ENCODE assay signal across 15 cellular contexts in the genomic region with DNA sequence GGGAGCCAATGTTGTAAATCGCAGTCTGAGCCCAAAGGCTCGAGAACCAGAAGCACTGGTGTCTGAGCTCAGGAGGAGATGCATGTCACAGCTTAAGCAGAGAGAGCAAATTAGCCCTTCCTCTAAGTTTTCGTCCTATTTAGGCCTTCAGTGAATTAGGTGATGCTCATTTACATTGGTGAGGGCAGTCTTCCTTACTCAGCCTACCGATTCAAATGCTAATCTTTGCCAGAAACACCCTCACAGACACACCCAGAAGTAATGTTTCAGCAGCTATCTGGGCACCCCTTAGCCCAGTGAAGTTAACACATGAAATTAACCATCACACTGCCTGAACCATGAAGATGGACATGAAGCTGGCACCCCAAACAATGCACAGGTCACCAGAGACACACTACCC.
A peak's percentile ranks its signal among the peaks of the same experiment; 100 is the strongest.
DNase-seq lines count a peak whose midpoint lies in the region; ATAC-seq and TF ChIP-seq lines count a peak whose summit lies in the region.
"Had no signal": no experiment of that assay in that cellular context is flagged by ENCODE, and none has a peak within 500 bp of the region (broad histone marks: within the 10 kb centered on the region; RNA-seq: fewer than 3 reads in every experiment).

No MANE protein-coding gene starts in this region.

- H3K27me3 ChIP-seq in SJCRH30 (no peaks in the 10 kb centered on the region), PC-9 (ENCODE audit: insufficient read depth, low read depth) (no peaks in the 10 kb centered on the region)
- H3K27me3 ChIP-seq: right atrium auricular region had no signal

- no peaks in the 10 kb centered on the region for H3K4me1 Mint-ChIP-seq in T-helper 17 cell

- no peaks in the 10 kb centered on the region for H4K20me1 ChIP-seq in PC-9 (ENCODE audit: insufficient read depth)

- no TSS peak for BruUV-seq in PC-9 (replicated peaks; lab: Mats Ljungman, UMichigan)

- no peaks in the 10 kb centered on the region for H3F3A ChIP-seq in PC-9 (ENCODE audit: insufficient read depth, low read depth)

- peaks cover 14% of the 10 kb centered on the region for H3K27me3 Mint-ChIP-seq in T-helper 17 cell

- H3K9me3 ChIP-seq in SJCRH30 (replicated peaks) (no peaks in the 10 kb centered on the region), PC-9 (ENCODE audit: insufficient read depth, low read depth) (no peaks in the 10 kb centered on the region), T-helper 17 cell (ENCODE audit: control insufficient read depth, low read length, poor library complexity, severe bottlenecking) (no peaks in the 10 kb centered on the region)
- H3K9me3 ChIP-seq: right atrium auricular region had no signal

- no peak overlapping the region for H2AFZ ChIP-seq in PC-9

- no peak overlapping the region for H3K27ac Mint-ChIP-seq in T-helper 17 cell

- no peak for TF ChIP-seq CTCF in PC-9 (conservative IDR thresholded peaks at IDR 0.05)

- H3K79me2 ChIP-seq in PC-9 (ENCODE audit: low read depth), result no peaks in the 10 kb centered on the region

- POLR2A ChIA-PET in PC-9 (lab: Charles Lee; ENCODE audit: unreplicated experiment), result no interaction called here

- no peak overlapping the region for H3K4me3 Mint-ChIP-seq in T-helper 17 cell

- H3K36me3 ChIP-seq in SJCRH30, result no peaks in the 10 kb centered on the region
- H3K36me3 ChIP-seq in PC-9 (ENCODE audit: low read depth), result no peaks in the 10 kb centered on the region
- H3K36me3 ChIP-seq: right atrium auricular region had no signal

- intact Hi-C loops in PC-9 (cut with micrococcal nuclease; ENCODE audit: unreplicated experiment), result no loop called here

- CTCF ChIA-PET in PC-9 (lab: Charles Lee), result no interaction called here

- ATAC-seq in GM18505 (IDR thresholded peaks at IDR 0.05; ENCODE audit: unreplicated experiment) (peak; percentile 7), GM21381 (IDR thresholded peaks at IDR 0.05; ENCODE audit: unreplicated experiment) (peak; percentile 5), HG03045 (IDR thresholded peaks at IDR 0.05; ENCODE audit: unreplicated experiment) (peak; percentile 14), T-helper 17 cell (no peak)

- no peak overlapping the region for H3K4me3 ChIP-seq in SJCRH30
- no peak overlapping the region for H3K4me3 ChIP-seq in PC-9
- H3K4me3 ChIP-seq: right atrium auricular region had no signal

- peak overlapping the region; percentile 10; the same call in 1 of the 2 replicates for H3K27ac ChIP-seq in SJCRH30
- H3K27ac ChIP-seq in PC-9, result no peak overlapping the region
- H3K27ac ChIP-seq: HL-60, right atrium auricular region had no signal

- peaks cover 5% of the 10 kb centered on the region for H3K4me1 ChIP-seq in SJCRH30
- H3K4me1 ChIP-seq in PC-9 (replicated peaks; ENCODE audit: insufficient read depth), result no peaks in the 10 kb centered on the region
- H3K4me1 ChIP-seq: right atrium auricular region had no signal

- no peaks in the 10 kb centered on the region for H3K9me2 ChIP-seq in PC-9 (ENCODE audit: insufficient read depth)

- no peaks in the 10 kb centered on the region for H3K36me3 Mint-ChIP-seq in T-helper 17 cell (ENCODE audit: low read depth)

- no peak for TF ChIP-seq POLR2A in GM18505 (IDR thresholded peaks at IDR 0.05; ENCODE audit: borderline replicate concordance, extremely low read depth, insufficient read depth, insufficient read length)

- H3K4me2 ChIP-seq in PC-9, result no peak overlapping the region

- DNase-seq in SJCRH30, result no peak
- no peak for DNase-seq in HuH-7 (ENCODE audit: low spot score)
- DNase-seq in mesenteric fat pad (ENCODE audit: low spot score), result no peak
- DNase-seq in PC-9, result no peak
- no peak for DNase-seq in T-helper 17 cell
- DNase-seq: activated CD4-positive, alpha-beta T cell treated with anti-CD3 and anti-CD28 coated beads, Interleukin-2, amount 50 U/mL, for 4 hours; activated effector memory CD4-positive, alpha-beta T cell treated with Interleukin-2 at 50 U/mL for 16 hours; effector CD4-positive, alpha-beta T cell; stimulated activated CD4-positive, alpha-beta T cell treated with anti-CD3 and anti-CD28 coated beads, Interleukin-4, amount 100 ng/mL, for 1 hour; stimulated activated naive CD4-positive, alpha-beta T cell had no signal
